ENCODE assay signal across 18 cellular contexts in the genomic region with DNA sequence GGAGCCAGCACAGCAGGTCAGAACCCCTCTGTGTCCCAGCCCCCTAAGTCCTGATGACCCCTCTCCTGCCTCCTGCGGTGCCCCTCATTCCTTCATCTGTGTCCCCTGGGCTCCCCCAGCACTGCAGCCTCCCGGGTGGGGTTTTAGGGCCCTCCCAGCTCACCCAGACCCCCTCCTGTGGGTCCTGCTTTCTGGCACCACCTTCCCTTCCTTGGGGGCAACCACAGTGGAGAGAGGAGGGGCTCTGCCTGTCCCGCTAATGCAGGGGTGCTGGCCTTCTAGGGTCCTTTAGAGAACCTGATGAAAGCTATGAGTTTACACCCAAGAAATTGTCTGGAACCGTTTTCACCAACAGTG. TPM values are rescaled to one million over a fixed set of nuclear protein-coding genes. Genes with fewer than 3 reads are reported as not detected.
"Had no signal": no experiment of that assay in that cellular context is flagged by ENCODE, and none has a peak within 500 bp of the region (broad histone marks: within the 10 kb centered on the region; RNA-seq: fewer than 3 reads in every experiment).

No MANE protein-coding gene starts in this region.

- H3K4me3 ChIP-seq: adrenal gland, gastrocnemius medialis, mucosa of descending colon had no signal

- H3K4me3 Mint-ChIP-seq: activated CD4-positive, alpha-beta memory T cell treated with anti-CD3 and anti-CD28 coated beads for 36 hours; activated naive CD4-positive, alpha-beta T cell treated with anti-CD3 and anti-CD28 coated beads, Interleukin-2, amount 50 U/mL, for 24 hours; activated T-helper 17 cell treated with anti-CD3 and anti-CD28 coated beads, Interleukin-2, amount 50 U/mL, for 72 hours; memory B cell; naive thymus-derived CD4-positive, alpha-beta T cell; stimulated activated naive CD8-positive, alpha-beta T cell treated with anti-CD3 and anti-CD28 coated beads, Interleukin-15, Interleukin-2, amounts not matched to agents 100 ng/mL and 50 ng/mL, for 24 hours had no signal

- H3K27me3 Mint-ChIP-seq: activated CD4-positive, alpha-beta memory T cell treated with anti-CD3 and anti-CD28 coated beads for 36 hours; activated naive CD4-positive, alpha-beta T cell treated with anti-CD3 and anti-CD28 coated beads, Interleukin-2, amount 50 U/mL, for 24 hours; activated T-helper 17 cell treated with anti-CD3 and anti-CD28 coated beads, Interleukin-2, amount 50 U/mL, for 72 hours; memory B cell; naive thymus-derived CD4-positive, alpha-beta T cell; stimulated activated naive CD8-positive, alpha-beta T cell treated with anti-CD3 and anti-CD28 coated beads, Interleukin-15, Interleukin-2, amounts not matched to agents 100 ng/mL and 50 ng/mL, for 24 hours had no signal

- H3K36me3 ChIP-seq: adrenal gland, gastrocnemius medialis had no signal

- H3K4me1 Mint-ChIP-seq: activated naive CD4-positive, alpha-beta T cell treated with anti-CD3 and anti-CD28 coated beads, Interleukin-2, amount 50 U/mL, for 24 hours; activated T-helper 17 cell treated with anti-CD3 and anti-CD28 coated beads, Interleukin-2, amount 50 U/mL, for 72 hours; memory B cell; naive thymus-derived CD4-positive, alpha-beta T cell had no signal

- H3K9me3 ChIP-seq: adrenal gland, gastrocnemius medialis, mucosa of descending colon had no signal

- H3K9me3 Mint-ChIP-seq: activated CD4-positive, alpha-beta memory T cell treated with anti-CD3 and anti-CD28 coated beads for 36 hours; activated naive CD4-positive, alpha-beta T cell treated with anti-CD3 and anti-CD28 coated beads, Interleukin-2, amount 50 U/mL, for 24 hours; activated T-helper 17 cell treated with anti-CD3 and anti-CD28 coated beads, Interleukin-2, amount 50 U/mL, for 72 hours; memory B cell; naive thymus-derived CD4-positive, alpha-beta T cell; stimulated activated naive CD8-positive, alpha-beta T cell treated with anti-CD3 and anti-CD28 coated beads, Interleukin-15, Interleukin-2, amounts not matched to agents 100 ng/mL and 50 ng/mL, for 24 hours had no signal

- H3K36me3 Mint-ChIP-seq: activated CD4-positive, alpha-beta memory T cell treated with anti-CD3 and anti-CD28 coated beads for 36 hours; activated naive CD4-positive, alpha-beta T cell treated with anti-CD3 and anti-CD28 coated beads, Interleukin-2, amount 50 U/mL, for 24 hours had no signal

- H3K27ac ChIP-seq: adrenal gland, gastrocnemius medialis had no signal

- H3K27ac Mint-ChIP-seq: activated CD4-positive, alpha-beta memory T cell treated with anti-CD3 and anti-CD28 coated beads for 36 hours; activated naive CD4-positive, alpha-beta T cell treated with anti-CD3 and anti-CD28 coated beads, Interleukin-2, amount 50 U/mL, for 24 hours; activated T-helper 17 cell treated with anti-CD3 and anti-CD28 coated beads, Interleukin-2, amount 50 U/mL, for 72 hours; memory B cell; naive thymus-derived CD4-positive, alpha-beta T cell; stimulated activated naive CD8-positive, alpha-beta T cell treated with anti-CD3 and anti-CD28 coated beads, Interleukin-15, Interleukin-2, amounts not matched to agents 100 ng/mL and 50 ng/mL, for 24 hours had no signal

- H3K4me1 ChIP-seq: adrenal gland, gastrocnemius medialis had no signal

- H3K27me3 ChIP-seq: adrenal gland, gastrocnemius medialis had no signal

- DNase-seq: small intestine, SW 1271 had no signal

RNA-seq across cellular contexts. Expression of gene ALPP, which starts 42.7 kb away (rescaled TPM):
- total RNA-seq: activated CD4-positive, alpha-beta memory T cell treated with anti-CD3 and anti-CD28 coated beads for 36 hours; adrenal gland; dermis microvascular lymphatic vessel endothelial cell; epithelial cell of proximal tubule; gastrocnemius medialis; posterior vena cava; SK-MEL-5; T-helper 2 cell treated with Interferon-gamma antibody and Interleukin-4, amounts not matched to agents 100 ng/mL and 5 ng/mL, for 36 hours; temporal lobe; urinary bladder had no signal
